10 cellular contexts compared by ENCODE assay signal in genomic region chr21:45293726-45294401, GRCh38. TPM values are rescaled to one million over a fixed set of nuclear protein-coding genes. Genes with fewer than 3 reads are reported as not detected.
DNase-seq lines count a peak whose midpoint lies in the region; ATAC-seq and TF ChIP-seq lines count a peak whose summit lies in the region.
"Had no signal": no experiment of that assay in that cellular context is flagged by ENCODE, and none has a peak within 500 bp of the region (broad histone marks: within the 10 kb centered on the region; RNA-seq: fewer than 3 reads in every experiment).

No MANE protein-coding gene starts in this region.

- ATAC-seq in activated CD4-positive, alpha-beta T cell treated with anti-CD3 and anti-CD28 coated beads for 36 hours, result no peak
- ATAC-seq in HG02759 (IDR thresholded peaks at IDR 0.05; ENCODE audit: unreplicated experiment), result no peak
- ATAC-seq: stimulated activated naive B cell treated with anti-CD40 and anti-IgM and Interleukin-4, amounts not matched to agents 10 μg/mL and 1 μg/mL and 100 μg/mL, for 72 hours had no signal

- intact Hi-C loops in activated CD4-positive, alpha-beta T cell treated with anti-CD3 and anti-CD28 coated beads for 36 hours (cut with DNase I, micrococcal nuclease), result no loop called here
- intact Hi-C loops in esophagus squamous epithelium (cut with DNase I), result no loop called here

- CTCF ChIA-PET in activated CD4-positive, alpha-beta T cell treated with anti-CD3 and anti-CD28 coated beads for 36 hours (lab: Charles Lee), result interaction anchor here (0.5 to 1.8 kb wide), 8 partner anchors 9 to 415 kb away, joined by 3 to 6 read pairs (median 3); no protein-coding TSS in a partner anchor

- peak overlapping the region in 1 of 4 donors; percentile 10 for H3K4me3 ChIP-seq in esophagus squamous epithelium
- peak overlapping the region; percentile 18 to 29 for H3K4me3 ChIP-seq in muscle layer of colon (ENCODE audit: low read depth in 1 of 2, low read length in 2 of 2)

- no peaks in the 10 kb centered on the region for H3K27me3 Mint-ChIP-seq in activated CD4-positive, alpha-beta T cell treated with anti-CD3 and anti-CD28 coated beads for 36 hours
- H3K27me3 Mint-ChIP-seq in type B pancreatic cell, result no peaks in the 10 kb centered on the region

- no peak for TF ChIP-seq POLR2A in esophagus squamous epithelium (IDR thresholded peaks at IDR 0.05)

- no peak overlapping the region for H3K27ac Mint-ChIP-seq in activated CD4-positive, alpha-beta T cell treated with anti-CD3 and anti-CD28 coated beads for 36 hours
- H3K27ac Mint-ChIP-seq in type B pancreatic cell, result no peak overlapping the region
- H3K27ac Mint-ChIP-seq: activated naive CD4-positive, alpha-beta T cell treated with anti-CD3 and anti-CD28 coated beads for 36 hours had no signal

- 78 to 87% methylated on average over 4 to 5 of the region's 23 CpGs for WGBS in esophagus squamous epithelium, 2 donors

- H3K27me3 ChIP-seq in esophagus squamous epithelium, result no peaks in the 10 kb centered on the region
- no peaks in the 10 kb centered on the region for H3K27me3 ChIP-seq in muscle layer of colon (ENCODE audit: control insufficient read depth in 1 of 2, insufficient read depth in 2 of 2, low read length in 2 of 2)

- peak overlapping the region; percentile 77 to 95 (median 92) for H3K27ac ChIP-seq in esophagus squamous epithelium
- peak overlapping the region; percentile 98 for H3K27ac ChIP-seq in muscle layer of colon (ENCODE audit: low read depth, low read length)

- H3K36me3 Mint-ChIP-seq in activated CD4-positive, alpha-beta T cell treated with anti-CD3 and anti-CD28 coated beads for 36 hours (ENCODE audit: low read depth), result no peaks in the 10 kb centered on the region
- peaks cover 17% of the 10 kb centered on the region for H3K36me3 Mint-ChIP-seq in type B pancreatic cell

- no peak overlapping the region for H3K4me3 Mint-ChIP-seq in activated CD4-positive, alpha-beta T cell treated with anti-CD3 and anti-CD28 coated beads for 36 hours
- H3K4me3 Mint-ChIP-seq in type B pancreatic cell, result no peak overlapping the region
- H3K4me3 Mint-ChIP-seq: activated naive CD4-positive, alpha-beta T cell treated with anti-CD3 and anti-CD28 coated beads for 36 hours; stimulated activated naive B cell treated with anti-CD40 and anti-IgM and Interleukin-4, amounts not matched to agents 10 μg/mL and 1 μg/mL and 100 μg/mL, for 72 hours had no signal

- no peaks in the 10 kb centered on the region for H3K9me3 ChIP-seq in esophagus squamous epithelium
- H3K9me3 ChIP-seq in muscle layer of colon (ENCODE audit: low read length), result no peaks in the 10 kb centered on the region

- POLR2A ChIA-PET in activated CD4-positive, alpha-beta T cell treated with anti-CD3 and anti-CD28 coated beads for 36 hours (lab: Charles Lee), result no interaction called here

- H3K4me1 ChIP-seq in esophagus squamous epithelium (peaks cover 20 to 60% (median 34%) of the 10 kb centered on the region in 3 donors), muscle layer of colon (ENCODE audit: insufficient read depth, low read length) (peaks cover 54% of the 10 kb centered on the region)

- peaks cover 24% of the 10 kb centered on the region for H3K4me1 Mint-ChIP-seq in activated CD4-positive, alpha-beta T cell treated with anti-CD3 and anti-CD28 coated beads for 36 hours
- peaks cover 55% of the 10 kb centered on the region for H3K4me1 Mint-ChIP-seq in type B pancreatic cell (ENCODE audit: unreplicated experiment)

- no peaks in the 10 kb centered on the region for H3K9me3 Mint-ChIP-seq in activated CD4-positive, alpha-beta T cell treated with anti-CD3 and anti-CD28 coated beads for 36 hours (ENCODE audit: low read depth)
- no peaks in the 10 kb centered on the region for H3K9me3 Mint-ChIP-seq in type B pancreatic cell
- H3K9me3 Mint-ChIP-seq: activated naive CD4-positive, alpha-beta T cell treated with anti-CD3 and anti-CD28 coated beads for 36 hours; stimulated activated naive B cell treated with anti-CD40 and anti-IgM and Interleukin-4, amounts not matched to agents 10 μg/mL and 1 μg/mL and 100 μg/mL, for 72 hours had no signal

- peak; percentile 3 for DNase-seq in activated CD4-positive, alpha-beta T cell treated with anti-CD3 and anti-CD28 coated beads for 36 hours
- DNase-seq in activated CD4-positive, alpha-beta T cell treated with anti-CD3 and anti-CD28 coated beads for 1 hour, result no peak
- DNase-seq in esophagus squamous epithelium (lab: John Stamatoyannopoulos, UW) (no peak), type B pancreatic cell (ENCODE audit: extremely low spot score, unreplicated experiment) (peak; percentile 69), NCI-H187 (lab: John Stamatoyannopoulos, UW) (no peak), KG1 (lab: John Stamatoyannopoulos, UW) (no peak)
- DNase-seq: activated naive CD4-positive, alpha-beta T cell treated with anti-CD3 and anti-CD28 coated beads for 36 hours; stimulated activated naive B cell treated with anti-CD40 and anti-IgM and Interleukin-4, amounts not matched to agents 10 μg/mL and 1 μg/mL and 100 μg/mL, for 72 hours had no signal

- TF ChIP-seq CTCF in esophagus squamous epithelium (IDR thresholded peaks at IDR 0.05) (no peak), type B pancreatic cell (conservative IDR thresholded peaks at IDR 0.05) (no peak)

- H3K36me3 ChIP-seq in esophagus squamous epithelium, result no peaks in the 10 kb centered on the region
- no peaks in the 10 kb centered on the region for H3K36me3 ChIP-seq in muscle layer of colon (ENCODE audit: insufficient read depth, low read length)

- peak overlapping the region; percentile 87 for H3K9ac ChIP-seq in muscle layer of colon (ENCODE audit: low read length)

RNA-seq across cellular contexts. Expression of gene POFUT2, which starts 6.2 kb away (rescaled TPM):
- total RNA-seq in activated CD4-positive, alpha-beta T cell treated with anti-CD3 and anti-CD28 coated beads for 36 hours, result 10 to 100 TPM; 14.7 to 14.9 TPM
- total RNA-seq in esophagus squamous epithelium, result 10 to 100 TPM in 2 of 4 donors, 1 to 10 TPM in 2; 7.9 to 11.4 (median 9.4) TPM
- total RNA-seq in type B pancreatic cell (ENCODE audit: low replicate concordance), result 42.5 and 52.8 TPM in 2 replicates

Comparison
In these comparisons a context has a peak if more than half of its experiments do, and no peak if none do; other contexts are left out.
1. DNase-seq: peak in activated CD4-positive, alpha-beta T cell treated with anti-CD3 and anti-CD28 coated beads for 36 hours (single experiment) and type B pancreatic cell (single experiment); none in activated CD4-positive, alpha-beta T cell treated with anti-CD3 and anti-CD28 coated beads for 1 hour (single experiment), esophagus squamous epithelium (single experiment), NCI-H187 (0 of 2) and KG1 (single experiment).